In the genomic region with DNA sequence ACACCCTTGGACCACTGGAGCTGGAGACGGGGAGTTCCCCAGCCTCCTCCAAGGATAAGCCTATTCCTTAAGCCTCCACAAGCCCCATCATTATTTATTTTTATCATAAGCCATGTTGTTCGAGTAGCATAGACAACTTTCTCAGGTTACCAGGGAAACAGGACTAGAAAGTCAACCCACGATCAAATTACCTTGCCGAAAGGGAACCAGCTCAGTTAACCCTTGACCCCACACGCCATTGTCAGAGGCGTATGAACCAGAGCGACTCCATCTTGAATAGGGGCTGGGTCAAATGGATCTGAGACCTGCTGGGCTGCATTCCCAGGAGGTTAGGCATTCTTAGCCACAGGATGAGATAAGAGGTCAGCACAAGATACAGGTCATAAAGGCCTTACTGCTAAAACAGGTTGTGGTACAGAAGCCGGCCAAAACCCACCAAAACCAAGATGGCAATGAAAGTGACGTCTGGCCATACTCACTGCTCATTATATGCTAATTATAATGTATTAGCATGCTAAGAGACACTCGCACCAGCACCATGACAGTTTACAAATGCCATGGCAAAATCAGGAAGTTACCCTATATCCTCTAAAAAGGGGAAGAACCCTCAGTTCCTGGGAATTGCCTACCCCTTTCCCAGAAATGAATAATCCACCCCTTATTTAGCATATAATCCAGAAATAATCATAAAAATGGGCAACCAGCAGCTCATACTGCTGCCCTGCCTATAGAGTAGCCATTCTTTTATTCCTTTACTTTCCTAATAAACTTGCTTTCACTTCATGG, we compare ENCODE assay signal across 8 cellular contexts. TPM values are rescaled to one million over a fixed set of nuclear protein-coding genes. Genes with fewer than 3 reads are reported as not detected.
A peak's percentile ranks its signal among the peaks of the same experiment; 100 is the strongest.
DNase-seq lines count a peak whose midpoint lies in the region; ATAC-seq and TF ChIP-seq lines count a peak whose summit lies in the region.
"Had no signal": no experiment of that assay in that cellular context is flagged by ENCODE, and none has a peak within 500 bp of the region (broad histone marks: within the 10 kb centered on the region; RNA-seq: fewer than 3 reads in every experiment).

No MANE protein-coding gene starts in this region.

- H3K4me3 ChIP-seq in mammary epithelial cell (replicated peaks in 1 of 3; ENCODE audit: insufficient read depth in 1 of 3, low read depth in 2 of 3, low read length in 3 of 3) = no peak overlapping the region
- H3K4me3 ChIP-seq in mesendoderm (ENCODE audit: low read length) = no peak overlapping the region
- peak overlapping the region; percentile 36 for H3K4me3 ChIP-seq in thoracic aorta

- no peak for ATAC-seq in thoracic aorta (ENCODE audit: insufficient number of reproducible peaks, low FRiP score, low read depth)

- H3K56ac ChIP-seq in mesendoderm (ENCODE audit: low read length) = peak overlapping the region; percentile 28

- in situ Hi-C loops in mammary epithelial cell (cut with MboI; ENCODE audit: low sequenced_read_pairs in 2 of 2) = no loop called here

- CTCF ChIA-PET in mammary epithelial cell (lab: Charles Lee; ENCODE audit: low non-redundant PET) = no interaction called here

- H2AFZ ChIP-seq in mammary epithelial cell (ENCODE audit: low read depth, low read length) = peak overlapping the region; percentile 72

- no peak overlapping the region for H2BK5ac ChIP-seq in mesendoderm (ENCODE audit: low read length)

- no peak overlapping the region for H2BK15ac ChIP-seq in mesendoderm (replicated peaks; ENCODE audit: low read depth)

- no peak overlapping the region for H2AK5ac ChIP-seq in mesendoderm (ENCODE audit: low read length)

- H4K8ac ChIP-seq in mesendoderm (ENCODE audit: low read depth, low read length) = no peak overlapping the region

- H3K27ac ChIP-seq in mammary epithelial cell (ENCODE audit: insufficient read depth, low read depth, low read length) (peak overlapping the region; percentile 80), mesendoderm (ENCODE audit: low read depth, low read length) (no peak overlapping the region), thoracic aorta (peak overlapping the region; percentile 86 to 93)

- TF ChIP-seq POLR2A in erythroblast (IDR thresholded peaks at IDR 0.05; ENCODE audit: low read length) = no peak

- H2BK120ac ChIP-seq in mesendoderm (ENCODE audit: low read depth, low read length) = no peak overlapping the region

- H3K79me1 ChIP-seq in mesendoderm (ENCODE audit: low read length) = peaks cover 2% of the 10 kb centered on the region

- BruUV-seq in mammary epithelial cell (replicated peaks; lab: Mats Ljungman, UMichigan) = no TSS peak

- no peak overlapping the region for H4K5ac ChIP-seq in mesendoderm (ENCODE audit: low read length)

- peak overlapping the region; percentile 57 for H3K4me2 ChIP-seq in mammary epithelial cell (ENCODE audit: insufficient read depth, low read depth, low read length)
- no peak overlapping the region for H3K4me2 ChIP-seq in mesendoderm (ENCODE audit: low read length)

- WGBS in mammary epithelial cell (ENCODE audit: low coverage, missing lambda C conversion rate) = 68% methylated on average over 10 of the region's 10 CpGs
- no CpG with 5 or more reads among the region's 10 CpGs for WGBS in mesendoderm (ENCODE audit: extremely low coverage, insufficient coverage, low lambda C conversion rate)

- H3K4me1 ChIP-seq in mammary epithelial cell (ENCODE audit: insufficient read depth, low read length) (peaks cover 44% of the 10 kb centered on the region), mesendoderm (ENCODE audit: control insufficient read depth, low read depth, low read length) (peaks cover 3% of the 10 kb centered on the region), thoracic aorta (ENCODE audit: control insufficient read depth in 1 of 2, low read depth in 2 of 2) (peaks cover 33 to 84% of the 10 kb centered on the region in 2 donors)

- H3K4ac ChIP-seq in mesendoderm (ENCODE audit: low read depth, low read length) = no peak overlapping the region

- peak; percentile 90 for DNase-seq in OCI-M1 (lab: John Stamatoyannopoulos, UW)
- DNase-seq in mammary epithelial cell = no peak
- DNase-seq in mesendoderm = peak; percentile 65
- no peak for DNase-seq in thoracic aorta (ENCODE audit: low spot score)
- DNase-seq in hypothalamus (lab: John Stamatoyannopoulos, UW) = no peak
- DNase-seq in NCI-H2196 treated with DMSO at 0.1 percent for 48 hours (lab: John Stamatoyannopoulos, UW; ENCODE audit: unreplicated experiment) = no peak
- no peak for DNase-seq in erythroblast (lab: John Stamatoyannopoulos, UW)
- DNase-seq: NCI-H524 treated with DMSO at 0.1 percent for 48 hours had no signal

- H3K23ac ChIP-seq in mesendoderm (ENCODE audit: low read length) = no peak overlapping the region

- no peaks in the 10 kb centered on the region for H3K27me3 ChIP-seq in mammary epithelial cell (ENCODE audit: insufficient read depth, low read length)
- no peaks in the 10 kb centered on the region for H3K27me3 ChIP-seq in mesendoderm (ENCODE audit: insufficient read depth, low read length, poor library complexity)
- H3K27me3 ChIP-seq in thoracic aorta (replicated peaks; ENCODE audit: insufficient read depth) = no peaks in the 10 kb centered on the region

- H3K9me3 ChIP-seq in mammary epithelial cell (replicated peaks; ENCODE audit: insufficient read depth, low read length) = no peaks in the 10 kb centered on the region
- no peaks in the 10 kb centered on the region for H3K9me3 ChIP-seq in thoracic aorta

- intact Hi-C loops in mammary epithelial cell (cut with micrococcal nuclease) = no loop called here

- H3K9ac ChIP-seq in mammary epithelial cell (ENCODE audit: insufficient read depth, low read length) = peak overlapping the region; percentile 54
- H3K9ac ChIP-seq in mesendoderm (ENCODE audit: low read length) = no peak overlapping the region

- H3K79me2 ChIP-seq in mammary epithelial cell (ENCODE audit: insufficient read depth, low read length) (peaks cover 84% of the 10 kb centered on the region), mesendoderm (ENCODE audit: control insufficient read depth, insufficient read depth, low read length) (no peaks in the 10 kb centered on the region)

- no peaks in the 10 kb centered on the region for H4K20me1 ChIP-seq in mammary epithelial cell (ENCODE audit: insufficient read depth, low read length)

- dilution Hi-C loops in mammary epithelial cell (cut with HindIII; ENCODE audit: low sequenced_read_pairs) = no loop called here

- TF ChIP-seq CTCF in mammary epithelial cell (conservative IDR thresholded peaks at IDR 0.05 in 1 of 2, IDR thresholded peaks at IDR 0.05 in 1 of 2; ENCODE audit: extremely low read depth in 1 of 2, insufficient read depth in 1 of 2, low read depth in 1 of 2, low read length in 2 of 2) (no peak), thoracic aorta (IDR thresholded peaks at IDR 0.05) (no peak)

- H3K18ac ChIP-seq in mesendoderm (ENCODE audit: low read length) = no peak overlapping the region

- H3K36me3 ChIP-seq in mammary epithelial cell (ENCODE audit: insufficient read depth, low read length) (no peaks in the 10 kb centered on the region), mesendoderm (ENCODE audit: control insufficient read depth, insufficient read depth, low read length) (no peaks in the 10 kb centered on the region), thoracic aorta (no peaks in the 10 kb centered on the region)

RNA-seq across cellular contexts. Expression of a gene that starts 22.4 kb away (rescaled TPM):
- total RNA-seq in mammary epithelial cell = 10 to 100 TPM; 16.0 to 26.6 TPM
- 17.0 TPM for polyA plus RNA-seq in mammary epithelial cell
- 66.3 TPM for polyA minus RNA-seq in mammary epithelial cell
- 11.5 TPM for polyA plus RNA-seq in mesendoderm (2013, experiment 1 of 2)
- 11.6 TPM for polyA plus RNA-seq in mesendoderm (2013, experiment 2 of 2)
- 10 to 100 TPM; 30.6 to 48.5 TPM for total RNA-seq in thoracic aorta

Comparison
In these comparisons a context has a peak if more than half of its experiments do, and no peak if none do; other contexts are left out.
1. DNase-seq: peak in OCI-M1 (single experiment) and mesendoderm (single experiment); none in mammary epithelial cell (single experiment), thoracic aorta (single experiment), hypothalamus (0 of 51), NCI-H2196 treated with DMSO at 0.1 percent for 48 hours (single experiment) and erythroblast (0 of 2).